8 cellular contexts compared by ENCODE assay signal in the genomic region with DNA sequence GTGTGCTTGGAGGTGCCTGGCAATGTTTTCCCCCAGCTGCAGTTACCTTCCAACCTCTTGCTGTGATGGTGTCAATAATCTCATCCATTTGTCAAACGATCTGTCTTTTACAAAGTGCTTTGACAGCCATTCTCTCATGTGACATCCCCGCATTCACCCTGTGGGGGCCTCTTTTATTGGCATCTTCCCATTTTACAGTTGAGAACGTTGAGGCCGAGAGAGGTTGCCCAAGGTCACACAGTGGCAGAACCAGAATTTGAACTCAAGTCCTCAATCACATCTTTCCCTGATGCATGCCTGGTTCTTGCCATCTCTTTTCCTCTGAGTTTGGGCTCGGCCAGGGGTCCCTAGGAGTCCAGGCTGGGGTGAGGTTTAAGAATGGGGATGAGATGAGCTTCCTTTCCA. TPM values are rescaled to one million over a fixed set of nuclear protein-coding genes. Genes with fewer than 3 reads are reported as not detected.
A peak's percentile ranks its signal among the peaks of the same experiment; 100 is the strongest.
DNase-seq lines count a peak whose midpoint lies in the region; ATAC-seq and TF ChIP-seq lines count a peak whose summit lies in the region.

No MANE protein-coding gene starts in this region.

- TF ChIP-seq POLR2A in breast epithelium (IDR thresholded peaks at IDR 0.05) = no peak

- no peak for TF ChIP-seq CTCF in breast epithelium (IDR thresholded peaks at IDR 0.05)

- H3K27ac ChIP-seq in breast epithelium (peak overlapping the region; percentile 90 to 94), urinary bladder (ENCODE audit: low read depth) (no peak overlapping the region)

- peak overlapping the region; percentile 84 to 98 (median 97) for H3K4me3 ChIP-seq in breast epithelium
- H3K4me3 ChIP-seq in urinary bladder (ENCODE audit: low read depth, low read length) = peak overlapping the region; percentile 68

- H3K27me3 ChIP-seq in breast epithelium = no peaks in the 10 kb centered on the region

- no peak for ATAC-seq in left ventricle myocardium superior

- intact Hi-C loops in cardiac septum (cut with DNase I) (no loop called here), left ventricle myocardium superior (cut with micrococcal nuclease) (no loop called here), breast epithelium (cut with DNase I; ENCODE audit: low total_unique reads) (no loop called here)

- H3K36me3 ChIP-seq in breast epithelium (no peaks in the 10 kb centered on the region), urinary bladder (ENCODE audit: insufficient read depth) (no peaks in the 10 kb centered on the region)

- peak; percentile 9 for DNase-seq in cardiac septum (ENCODE audit: low spot score)
- no peak for DNase-seq in left ventricle myocardium superior
- no peak for DNase-seq in breast epithelium (ENCODE audit: low spot score in 2 of 2)
- DNase-seq in mesenteric fat pad (ENCODE audit: low spot score) = peak; percentile 30
- DNase-seq in NCI-H128 (lab: John Stamatoyannopoulos, UW; ENCODE audit: unreplicated experiment) = no peak
- no peak for DNase-seq in 8988T
- DNase-seq in dedifferentiated amniotic fluid mesenchymal stem cell (ENCODE audit: extremely low spot score) = no peak

- WGBS in urinary bladder = 55% methylated on average over 5 of the region's 5 CpGs

- H3K4me1 ChIP-seq in breast epithelium = peaks cover 7 to 16% of the 10 kb centered on the region in 2 donors
- H3K4me1 ChIP-seq in urinary bladder (ENCODE audit: insufficient read depth) = peaks cover 2% of the 10 kb centered on the region

- H3K9me3 ChIP-seq in breast epithelium = no peaks in the 10 kb centered on the region

RNA-seq across cellular contexts. Expression of a gene that starts 1.5 kb away (rescaled TPM):
- total RNA-seq in cardiac septum = 38.9 TPM
- total RNA-seq in left ventricle myocardium superior = 34.9 TPM
- total RNA-seq in breast epithelium = 10 to 100 TPM; 31.8 to 51.1 (median 37.3) TPM
- total RNA-seq in mesenteric fat pad = 49.8 TPM
- total RNA-seq in urinary bladder = 35.6 TPM
- polyA plus RNA-seq in urinary bladder = 37.9 TPM

RNA-seq across cellular contexts. Expression of a gene that starts 13.3 kb away (rescaled TPM):
- total RNA-seq in cardiac septum (66.4 TPM), left ventricle myocardium superior (66.2 TPM), breast epithelium (100 to 1,000 TPM; 111 to 135 (median 128) TPM), mesenteric fat pad (95.8 TPM), urinary bladder (43.1 TPM)
- polyA plus RNA-seq in urinary bladder = 120 TPM

RNA-seq across cellular contexts. Expression of a gene that starts 20.3 kb away (rescaled TPM):
- total RNA-seq in cardiac septum (17.4 TPM), left ventricle myocardium superior (19.4 TPM), breast epithelium (10 to 100 TPM; 10.5 to 18.2 (median 15.5) TPM), mesenteric fat pad (11.0 TPM), urinary bladder (8.4 TPM)
- 27.2 TPM for polyA plus RNA-seq in urinary bladder

RNA-seq across cellular contexts. Expression of a gene that starts 20.9 kb away (rescaled TPM):
- total RNA-seq in cardiac septum (36.8 TPM), left ventricle myocardium superior (31.3 TPM), breast epithelium (10 to 100 TPM; 31.8 to 39.7 (median 38.6) TPM), mesenteric fat pad (45.4 TPM), urinary bladder (22.3 TPM)
- 82.3 TPM for polyA plus RNA-seq in urinary bladder

RNA-seq across cellular contexts. Expression of a gene that starts 35.7 kb away (rescaled TPM):
- total RNA-seq in cardiac septum (0.38 TPM), left ventricle myocardium superior (0.82 TPM), breast epithelium (1 to 10 TPM in 2 of 3 donors, under 1 TPM in 1; 0.48 to 4.5 (median 2.3) TPM), mesenteric fat pad (0.42 TPM), urinary bladder (0.32 TPM)
- 0.53 TPM for polyA plus RNA-seq in urinary bladder

Comparison
In these comparisons a context has a peak if more than half of its experiments do, and no peak if none do; other contexts are left out.
1. DNase-seq: peak in cardiac septum (single experiment) and mesenteric fat pad (single experiment); none in left ventricle myocardium superior (single experiment), breast epithelium (0 of 2), NCI-H128 (single experiment), 8988T (single experiment) and dedifferentiated amniotic fluid mesenchymal stem cell (single experiment).